1 cellular context compared by ENCODE assay signal in genomic region chr19:1673645-1674292, GRCh38.
TF ChIP-seq lines count a peak whose summit lies in the region.

No MANE protein-coding gene starts in this region.

TF ChIP-seq in H1, 55 proteins besides CTCF, POLR2A, EP300 and RAD21:
- no peak for TF ChIP-seq FOSL1 (IDR thresholded peaks at IDR 0.05; ENCODE audit: insufficient read depth, low read depth, low read length)
- no peak for TF ChIP-seq RXRA (IDR thresholded peaks at IDR 0.05; ENCODE audit: insufficient read depth, low read depth, low read length)
- no peak for TF ChIP-seq TEAD4 (IDR thresholded peaks at IDR 0.05; ENCODE audit: low read depth, low read length)
- TF ChIP-seq CREB1 (IDR thresholded peaks at IDR 0.05): no peak
- TF ChIP-seq CBX8 (IDR thresholded peaks at IDR 0.05; ENCODE audit: borderline replicate concordance, low read depth, low read length): no peak
- no peak for TF ChIP-seq CHD2 (IDR thresholded peaks at IDR 0.05; ENCODE audit: low read length)
- no peak for TF ChIP-seq RNF2 (IDR thresholded peaks at IDR 0.05; ENCODE audit: borderline replicate concordance, low read depth, low read length, missing control alignments, poor library complexity, severe bottlenecking)
- TF ChIP-seq ASH2L (IDR thresholded peaks at IDR 0.05; ENCODE audit: low read length): no peak
- TF ChIP-seq NANOG (IDR thresholded peaks at IDR 0.05; ENCODE audit: insufficient read depth, low read depth, low read length, poor library complexity, severe bottlenecking): no peak
- no peak for TF ChIP-seq NRF1 (IDR thresholded peaks at IDR 0.05; ENCODE audit: low read depth, low read length)
- TF ChIP-seq JUND (IDR thresholded peaks at IDR 0.05; ENCODE audit: low read length): no peak
- TF ChIP-seq SUZ12 (IDR thresholded peaks at IDR 0.05; ENCODE audit: low read length): no peak
- TF ChIP-seq POU5F1 (IDR thresholded peaks at IDR 0.05; ENCODE audit: low read depth, low read length): no peak
